Comparison of ENCODE assay signal across 26 cellular contexts in genomic region chr7:80678703-80679102, GRCh38. TPM values are rescaled to one million over a fixed set of nuclear protein-coding genes. Genes with fewer than 3 reads are reported as not detected.
A peak's percentile ranks its signal among the peaks of the same experiment; 100 is the strongest.
DNase-seq lines count a peak whose midpoint lies in the region; ATAC-seq and TF ChIP-seq lines count a peak whose summit lies in the region.
"Had no signal": no experiment of that assay in that cellular context is flagged by ENCODE, and none has a peak within 500 bp of the region (broad histone marks: within the 10 kb centered on the region; RNA-seq: fewer than 3 reads in every experiment).

No MANE protein-coding gene starts in this region.

- H3K36me3 ChIP-seq in right lobe of liver (peaks cover 0 to 2% (median 0%) of the 10 kb centered on the region in 4 donors), psoas muscle (ENCODE audit: insufficient read depth in 1 of 2, low read depth in 1 of 2) (peaks cover 0 to 38% of the 10 kb centered on the region in 2 donors)
- no peaks in the 10 kb centered on the region for H3K36me3 ChIP-seq in CD4-positive, alpha-beta memory T cell (ENCODE audit: insufficient read depth, low read length)
- H3K36me3 ChIP-seq: SJCRH30 had no signal

- ATAC-seq in right lobe of liver: peak; percentile 71 to 81 (median 80)
- ATAC-seq in psoas muscle: peak in 3 of 4 donors; percentile 18 to 40 (median 38)
- no peak for ATAC-seq in GM21529 (IDR thresholded peaks at IDR 0.05; ENCODE audit: unreplicated experiment)
- ATAC-seq: A549; CD8-positive, alpha-beta T cell; HCT116; PC-3; SK-N-SH treated with all-trans-retinoic acid at 6 μM for 48 hours had no signal

- H3K4me1 Mint-ChIP-seq in CD4-positive, alpha-beta memory T cell: no peaks in the 10 kb centered on the region

- peaks cover 0 to 4% (median 0%) of the 10 kb centered on the region in 8 donors for H3K9me3 Mint-ChIP-seq in CD4-positive, alpha-beta memory T cell
- H3K9me3 Mint-ChIP-seq: CD8-positive, alpha-beta T cell had no signal

- WGBS in right lobe of liver (ENCODE audit: insufficient coverage, low coverage, low lambda C conversion rate, missing lambda C conversion rate): 34% methylated on average over 7 of the region's 8 CpGs
- 50 to 57% (median 53%) methylated on average over 8 of the region's 8 CpGs for WGBS in psoas muscle, 3 donors

- H3K36me3 Mint-ChIP-seq in CD4-positive, alpha-beta memory T cell: no peaks in the 10 kb centered on the region
- H3K36me3 Mint-ChIP-seq: CD8-positive, alpha-beta T cell had no signal

- no peaks in the 10 kb centered on the region for H3K27me3 ChIP-seq in right lobe of liver
- no peaks in the 10 kb centered on the region for H3K27me3 ChIP-seq in psoas muscle (ENCODE audit: insufficient read depth in 3 of 3, low read length in 2 of 3)
- H3K27me3 ChIP-seq in CD4-positive, alpha-beta memory T cell (ENCODE audit: insufficient read depth, low read length): no peaks in the 10 kb centered on the region
- H3K27me3 ChIP-seq: BLaER1 treated with 17β-estradiol and CSF1 and Interleukin-3, amounts not matched to agents 10 nM and 100 nM; SJCRH30 had no signal

- intact Hi-C loops in right lobe of liver (cut with DNase I) (no loop called here), psoas muscle (cut with DNase I) (no loop called here)
- intact Hi-C loops in CD4-positive, alpha-beta memory T cell (cut with micrococcal nuclease): no loop called here

- H3K4me1 ChIP-seq in right lobe of liver (peaks cover 0 to 5% (median 0%) of the 10 kb centered on the region in 4 donors), psoas muscle (no peaks in the 10 kb centered on the region)
- no peaks in the 10 kb centered on the region for H3K4me1 ChIP-seq in CD4-positive, alpha-beta memory T cell (ENCODE audit: insufficient read depth, low read length)
- H3K4me1 ChIP-seq: SJCRH30 had no signal

- no peak overlapping the region for H3K27ac Mint-ChIP-seq in CD4-positive, alpha-beta memory T cell
- H3K27ac Mint-ChIP-seq: CD8-positive, alpha-beta T cell had no signal

- H3K4me3 ChIP-seq in right lobe of liver (no peak overlapping the region), psoas muscle (no peak overlapping the region)
- no peak overlapping the region for H3K4me3 ChIP-seq in CD4-positive, alpha-beta memory T cell (ENCODE audit: low read length in 2 of 2)
- H3K4me3 ChIP-seq: A549; BLaER1 treated with 17β-estradiol and CSF1 and Interleukin-3, amounts not matched to agents 10 nM and 100 nM; SJCRH30 had no signal

- POLR2A ChIA-PET in CD4-positive, alpha-beta memory T cell (lab: Charles Lee; ENCODE audit: partially characterized antibody): no interaction called here

- TF ChIP-seq POLR2A in erythroblast (IDR thresholded peaks at IDR 0.05; ENCODE audit: low read length) (peak; percentile 70), right lobe of liver (IDR thresholded peaks at IDR 0.05) (no peak)

- TF ChIP-seq CTCF in right lobe of liver (IDR thresholded peaks at IDR 0.05) (peak in 1 of 4 donors; percentile 8), psoas muscle (IDR thresholded peaks at IDR 0.05) (no peak)

- DNase-seq in HuH-7 (ENCODE audit: low spot score): peak; percentile 9
- peak; percentile 41 to 44 for DNase-seq in erythroblast (lab: John Stamatoyannopoulos, UW)
- DNase-seq in right lobe of liver: no peak
- DNase-seq in psoas muscle: no peak
- DNase-seq in CD4-positive, alpha-beta memory T cell: no peak
- DNase-seq in NCI-H2227 (lab: John Stamatoyannopoulos, UW; ENCODE audit: unreplicated experiment): no peak
- DNase-seq: AML-193; CD8-positive, alpha-beta T cell; DMS79 treated with DMSO at 0.1 percent for 48 hours; GF-D8; Karpas-422; NCI-H1092; NCI-H1436; NCI-H187; NCI-H2081 treated with DMSO at 0.1 percent for 48 hours; NCI-H2171; NCI-H345; NCI-H510A treated with DMSO at 0.1 percent for 48 hours; PC-3; SJCRH30 had no signal

- H3K27ac ChIP-seq in right lobe of liver: no peak overlapping the region
- H3K27ac ChIP-seq in psoas muscle: peak overlapping the region; percentile 7
- no peak overlapping the region for H3K27ac ChIP-seq in CD4-positive, alpha-beta memory T cell (ENCODE audit: low read depth, low read length)
- H3K27ac ChIP-seq: A549; BLaER1 treated with 17β-estradiol and CSF1 and Interleukin-3, amounts not matched to agents 10 nM and 100 nM; HL-60; SJCRH30 had no signal

- H3K9me3 ChIP-seq in right lobe of liver (no peaks in the 10 kb centered on the region), psoas muscle (peaks cover under 1% of the 10 kb centered on the region)
- no peaks in the 10 kb centered on the region for H3K9me3 ChIP-seq in CD4-positive, alpha-beta memory T cell (ENCODE audit: control insufficient read depth in 1 of 2, low read length in 2 of 2)
- H3K9me3 ChIP-seq: A549; BLaER1 treated with 17β-estradiol and CSF1 and Interleukin-3, amounts not matched to agents 10 nM and 100 nM; SJCRH30 had no signal

- no peak overlapping the region for H3K4me3 Mint-ChIP-seq in CD4-positive, alpha-beta memory T cell
- H3K4me3 Mint-ChIP-seq: CD8-positive, alpha-beta T cell had no signal

- no peaks in the 10 kb centered on the region for H3K27me3 Mint-ChIP-seq in CD4-positive, alpha-beta memory T cell

- CTCF ChIA-PET in CD4-positive, alpha-beta memory T cell (lab: Charles Lee; ENCODE audit: partially characterized antibody): interaction anchor here (1.1 to 1.7 kb wide), 2 partner anchors 19 to 20 kb away, joined by 3 to 4 read pairs; no protein-coding TSS in a partner anchor

RNA-seq across cellular contexts. Expression of gene CD36, which starts 40.3 kb away (rescaled TPM):
- total RNA-seq in right lobe of liver (10 to 100 TPM; 14.0 to 73.8 (median 34.7) TPM), psoas muscle (100 to 1,000 TPM; 149 to 662 (median 240) TPM)
- 100 to 1,000 TPM; 166 to 273 (median 171) TPM for polyA plus RNA-seq in psoas muscle
- 1 to 10 TPM; 3.6 to 4.3 TPM for total RNA-seq in CD4-positive, alpha-beta memory T cell
- under 1 TPM in 1 of 2 donors, not detected in 1; 0.30 TPM for polyA plus RNA-seq in CD4-positive, alpha-beta memory T cell
- total RNA-seq: PC-3 had no signal

Comparison
In these comparisons a context has a peak if more than half of its experiments do, and no peak if none do; other contexts are left out.
1. DNase-seq: peak in HuH-7 (single experiment) and erythroblast (2 of 2); none in right lobe of liver (0 of 3), psoas muscle (0 of 2), CD4-positive, alpha-beta memory T cell (0 of 5) and NCI-H2227 (single experiment).